Comparison of ENCODE assay signal across 29 cellular contexts in the genomic region with DNA sequence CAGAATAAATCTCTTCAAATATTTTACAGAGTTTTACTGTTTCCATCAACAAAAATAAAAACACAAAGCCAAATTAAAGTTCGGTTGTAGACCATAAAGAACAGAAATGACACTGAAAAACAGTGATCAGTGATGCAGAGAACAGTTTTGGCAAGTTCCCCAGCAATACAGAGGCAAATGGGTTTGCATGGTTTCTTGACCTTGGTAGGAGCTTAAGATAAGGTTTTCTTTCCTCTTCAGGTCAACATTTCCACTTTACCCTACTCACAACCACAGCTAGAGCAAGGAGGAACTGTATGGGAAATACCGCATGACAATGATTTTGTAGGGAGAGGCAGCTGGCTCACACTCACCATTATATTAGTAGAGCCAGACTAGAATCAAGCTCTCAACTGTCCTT.
"Had no signal": no experiment of that assay in that cellular context is flagged by ENCODE, and none has a peak within 500 bp of the region (broad histone marks: within the 10 kb centered on the region; RNA-seq: fewer than 3 reads in every experiment).

No MANE protein-coding gene starts in this region.

- H3K4me1 Mint-ChIP-seq: activated B cell treated with CpG ODN at 0.5 μM for 24 hours; activated naive CD4-positive, alpha-beta T cell treated with anti-CD3 and anti-CD28 coated beads, Interleukin-2, amount 10 ng/mL, durations not matched to agents 7 days and 5 days; activated naive CD8-positive, alpha-beta T cell treated with anti-CD3 and anti-CD28 coated beads for 36 hours; T-cell had no signal

- H3K27ac ChIP-seq: SK-N-MC had no signal

- DNase-seq: activated B cell treated with CpG ODN at 0.5 μM for 24 hours; activated CD4-positive, alpha-beta T cell treated with anti-CD3 and anti-CD28 coated beads for 1 hour; activated CD8-positive, alpha-beta memory T cell treated with anti-CD3 and anti-CD28 coated beads, Interleukin-2, amount 50 U/mL, for 4 hours; activated CD8-positive, alpha-beta T cell treated with anti-CD3 and anti-CD28 coated beads for 36 hours; activated gamma-delta T cell treated with Interleukin-2 at 50 U/mL for 16 hours; activated naive CD4-positive, alpha-beta T cell treated with anti-CD3 and anti-CD28 coated beads, Interleukin-2, amount 10 ng/mL, durations not matched to agents 7 days and 5 days; activated naive CD8-positive, alpha-beta T cell treated with anti-CD3 and anti-CD28 coated beads for 36 hours; activated T-cell treated with anti-CD3 and anti-CD28 coated beads, Interleukin-2, amount 50 U/mL, for 72 hours; MG63; MV-4-11; NCI-H1092 treated with DMSO at 0.1 percent for 48 hours; NCI-H1417 treated with DMSO at 0.1 percent for 48 hours; NCI-H1694; NCI-H2029; NCI-H2107; NCI-H2171 treated with DMSO at 0.1 percent for 48 hours; NCI-H226; NCI-H510A; NCI-H526 treated with DMSO at 0.1 percent for 48 hours; NCI-H82; RPMI8226; T-cell; T-helper 2 cell; T1000 had no signal

- H3K4me3 Mint-ChIP-seq: activated B cell treated with CpG ODN at 0.5 μM for 24 hours; activated CD8-positive, alpha-beta T cell treated with anti-CD3 and anti-CD28 coated beads for 36 hours; activated naive CD4-positive, alpha-beta T cell treated with anti-CD3 and anti-CD28 coated beads, Interleukin-2, amount 10 ng/mL, durations not matched to agents 7 days and 5 days; activated naive CD8-positive, alpha-beta T cell treated with anti-CD3 and anti-CD28 coated beads for 36 hours; activated T-cell treated with anti-CD3 and anti-CD28 coated beads, Interleukin-2, amount 50 U/mL, for 72 hours; T-cell had no signal

- FAIRE-seq: TTC549 had no signal

- H3K27me3 ChIP-seq: MG63 had no signal

- H3K27ac Mint-ChIP-seq: activated B cell treated with CpG ODN at 0.5 μM for 24 hours; activated CD8-positive, alpha-beta T cell treated with anti-CD3 and anti-CD28 coated beads for 36 hours; activated naive CD4-positive, alpha-beta T cell treated with anti-CD3 and anti-CD28 coated beads, Interleukin-2, amount 10 ng/mL, durations not matched to agents 7 days and 5 days; activated naive CD8-positive, alpha-beta T cell treated with anti-CD3 and anti-CD28 coated beads for 36 hours; activated T-cell treated with anti-CD3 and anti-CD28 coated beads, Interleukin-2, amount 50 U/mL, for 72 hours; activated T-helper 2 cell treated with anti-CD3 and anti-CD28 coated beads, Interferon-gamma antibody, Interleukin-2, Interleukin-4, amounts not matched to agents 10 μg/mL and 5 μg/mL and 100 μg/mL, durations not matched to agents 14 hours and 24 hours and 36 hours; T-cell had no signal

- H3K4me3 ChIP-seq: MG63, SK-N-MC had no signal

- H3K9me3 Mint-ChIP-seq: activated B cell treated with CpG ODN at 0.5 μM for 24 hours; activated CD8-positive, alpha-beta T cell treated with anti-CD3 and anti-CD28 coated beads for 36 hours; activated naive CD4-positive, alpha-beta T cell treated with anti-CD3 and anti-CD28 coated beads, Interleukin-2, amount 10 ng/mL, durations not matched to agents 7 days and 5 days; activated naive CD8-positive, alpha-beta T cell treated with anti-CD3 and anti-CD28 coated beads for 36 hours; activated T-cell treated with anti-CD3 and anti-CD28 coated beads, Interleukin-2, amount 50 U/mL, for 72 hours; activated T-helper 2 cell treated with anti-CD3 and anti-CD28 coated beads, Interferon-gamma antibody, Interleukin-2, Interleukin-4, amounts not matched to agents 10 μg/mL and 5 μg/mL and 100 μg/mL, durations not matched to agents 14 hours and 24 hours and 36 hours; T-cell had no signal

- H3K36me3 ChIP-seq: MG63 had no signal

- H3K36me3 Mint-ChIP-seq: activated naive CD4-positive, alpha-beta T cell treated with anti-CD3 and anti-CD28 coated beads, Interleukin-2, amount 10 ng/mL, durations not matched to agents 7 days and 5 days; activated naive CD8-positive, alpha-beta T cell treated with anti-CD3 and anti-CD28 coated beads for 36 hours; T-cell had no signal

- ATAC-seq: activated CD8-positive, alpha-beta T cell treated with anti-CD3 and anti-CD28 coated beads for 36 hours; activated T-cell treated with anti-CD3 and anti-CD28 coated beads, Interleukin-2, amount 50 U/mL, for 72 hours; Panc1; Right ventricle myocardium inferior; T-cell had no signal

- H3K9me3 ChIP-seq: MG63 had no signal
